ENCODE assay signal across 1 cellular context in genomic region chr22:43378011-43378704, GRCh38.
TF ChIP-seq lines count a peak whose summit lies in the region.

No MANE protein-coding gene starts in this region.

TF ChIP-seq in HepG2, 621 proteins besides CTCF, POLR2A, EP300 and RAD21 (continued from another document and continues in another):
- TF ChIP-seq MAFF (IDR thresholded peaks at IDR 0.05; ENCODE audit: low read depth, low read length) = peak; percentile 18; the same call in 1 of the 2 replicates
- no peak for TF ChIP-seq ZFAT (CRISPR knock-in tag; conservative IDR thresholded peaks at IDR 0.05)
- TF ChIP-seq ZNF703 (CRISPR knock-in tag; IDR thresholded peaks at IDR 0.05; ENCODE audit: borderline replicate concordance) = no peak
- no peak for TF ChIP-seq CREBL2 (CRISPR knock-in tag; IDR thresholded peaks at IDR 0.05; ENCODE audit: borderline replicate concordance)
- TF ChIP-seq ZNF496 (CRISPR knock-in tag; IDR thresholded peaks at IDR 0.05; ENCODE audit: insufficient replicate concordance) = no peak
- no peak for TF ChIP-seq RNF2 (conservative IDR thresholded peaks at IDR 0.05; ENCODE audit: low read depth)
- no peak for TF ChIP-seq JDP2 (CRISPR knock-in tag; IDR thresholded peaks at IDR 0.05; ENCODE audit: borderline replicate concordance)
- TF ChIP-seq CBX2 (IDR thresholded peaks at IDR 0.05; ENCODE audit: low read depth, low read length) = no peak
- no peak for TF ChIP-seq CBX2 (CRISPR knock-in tag; IDR thresholded peaks at IDR 0.05; ENCODE audit: low read depth)
- no peak for TF ChIP-seq RBM22 (optimal IDR thresholded peaks at IDR 0.05; ENCODE audit: low read length)
- no peak for TF ChIP-seq ZNF253 (CRISPR knock-in tag; IDR thresholded peaks at IDR 0.05; ENCODE audit: borderline replicate concordance)
- no peak for TF ChIP-seq ZNF512B (CRISPR knock-in tag; IDR thresholded peaks at IDR 0.05; ENCODE audit: borderline replicate concordance)
- no peak for TF ChIP-seq ZNF816 (CRISPR knock-in tag; IDR thresholded peaks at IDR 0.05; ENCODE audit: borderline replicate concordance)
- no peak for TF ChIP-seq ZNF773 (CRISPR knock-in tag; IDR thresholded peaks at IDR 0.05; ENCODE audit: borderline replicate concordance)
- no peak for TF ChIP-seq BCLAF1 (IDR thresholded peaks at IDR 0.05)
- no peak for TF ChIP-seq ZNF609 (CRISPR knock-in tag; IDR thresholded peaks at IDR 0.05; ENCODE audit: borderline replicate concordance)
- TF ChIP-seq REPIN1 (CRISPR knock-in tag; IDR thresholded peaks at IDR 0.05; ENCODE audit: borderline replicate concordance, low read depth) = no peak
- TF ChIP-seq HNF4A (CRISPR knock-in tag; IDR thresholded peaks at IDR 0.05) = peak; percentile 90
- TF ChIP-seq CCAR2 (optimal IDR thresholded peaks at IDR 0.05; ENCODE audit: low read depth, low read length) = no peak
- TF ChIP-seq BCL3 (CRISPR knock-in tag; IDR thresholded peaks at IDR 0.05) = no peak
- TF ChIP-seq ATF7 (IDR thresholded peaks at IDR 0.05) = no peak
- no peak for TF ChIP-seq ATF7 (CRISPR knock-in tag; IDR thresholded peaks at IDR 0.05)
- TF ChIP-seq SRY (CRISPR knock-in tag; IDR thresholded peaks at IDR 0.05) = no peak
- no peak for TF ChIP-seq ZNF776 (CRISPR knock-in tag; IDR thresholded peaks at IDR 0.05)
- no peak for TF ChIP-seq ZNF44 (CRISPR knock-in tag; IDR thresholded peaks at IDR 0.05)
- TF ChIP-seq NRL (CRISPR knock-in tag; IDR thresholded peaks at IDR 0.05; ENCODE audit: borderline replicate concordance) = no peak
- no peak for TF ChIP-seq ZBTB46 (CRISPR knock-in tag; IDR thresholded peaks at IDR 0.05; ENCODE audit: borderline replicate concordance)
- no peak for TF ChIP-seq ZBTB21 (CRISPR knock-in tag; IDR thresholded peaks at IDR 0.05)
- TF ChIP-seq SCMH1 (CRISPR knock-in tag; IDR thresholded peaks at IDR 0.05; ENCODE audit: borderline replicate concordance) = no peak
- TF ChIP-seq ZNF567 (CRISPR knock-in tag; IDR thresholded peaks at IDR 0.05; ENCODE audit: borderline replicate concordance) = no peak
- no peak for TF ChIP-seq SP140L (CRISPR knock-in tag; IDR thresholded peaks at IDR 0.05; ENCODE audit: borderline replicate concordance)
- TF ChIP-seq ZNF800 (CRISPR knock-in tag; IDR thresholded peaks at IDR 0.05) = peak; percentile 36; the same call in 1 of the 2 replicates
- no peak for TF ChIP-seq ZNF687 (CRISPR knock-in tag; IDR thresholded peaks at IDR 0.05)
- TF ChIP-seq ZNF674 (CRISPR knock-in tag; IDR thresholded peaks at IDR 0.05; ENCODE audit: low read depth) = no peak
- no peak for TF ChIP-seq HCFC1 (IDR thresholded peaks at IDR 0.05; ENCODE audit: low read depth, low read length)
- no peak for TF ChIP-seq ZMYM2 (CRISPR knock-in tag; IDR thresholded peaks at IDR 0.05)
- no peak for TF ChIP-seq MAZ (IDR thresholded peaks at IDR 0.05; ENCODE audit: borderline replicate concordance, low read depth, low read length)
- TF ChIP-seq MAZ (CRISPR knock-in tag; IDR thresholded peaks at IDR 0.05; ENCODE audit: low read depth) = no peak
- no peak for TF ChIP-seq TGIF2 (CRISPR knock-in tag; IDR thresholded peaks at IDR 0.05)
- no peak for TF ChIP-seq ZNF101 (CRISPR knock-in tag; IDR thresholded peaks at IDR 0.05; ENCODE audit: borderline replicate concordance, low read depth)
- TF ChIP-seq GLMP (CRISPR knock-in tag; IDR thresholded peaks at IDR 0.05; ENCODE audit: borderline replicate concordance) = no peak
- TF ChIP-seq NCOA1 (CRISPR knock-in tag; IDR thresholded peaks at IDR 0.05) = no peak
- no peak for TF ChIP-seq NFYC (CRISPR knock-in tag; IDR thresholded peaks at IDR 0.05)
- no peak for TF ChIP-seq ZZZ3 (CRISPR knock-in tag; IDR thresholded peaks at IDR 0.05; ENCODE audit: borderline replicate concordance)
